In genomic region chr13:80873589-80873988, GRCh38 we compare ENCODE assay signal across 10 cellular contexts.
DNase-seq lines count a peak whose midpoint lies in the region; ATAC-seq and TF ChIP-seq lines count a peak whose summit lies in the region.
"Had no signal": no experiment of that assay in that cellular context is flagged by ENCODE, and none has a peak within 500 bp of the region (broad histone marks: within the 10 kb centered on the region; RNA-seq: fewer than 3 reads in every experiment).

No MANE protein-coding gene starts in this region.

- no peak for TF ChIP-seq POLR2A in stomach (IDR thresholded peaks at IDR 0.05)

- intact Hi-C loops in stomach (cut with DNase I; ENCODE audit: low total_unique reads), result no loop called here

- no peaks in the 10 kb centered on the region for H3K36me3 ChIP-seq in stomach

- no peak overlapping the region for H3K27ac ChIP-seq in stomach
- H3K27ac ChIP-seq: VCaP had no signal

- TF ChIP-seq CTCF in GM10266 (IDR thresholded peaks at IDR 0.05; ENCODE audit: control insufficient read depth, insufficient read depth, low read depth, missing control alignments), result no peak
- TF ChIP-seq CTCF in stomach (IDR thresholded peaks at IDR 0.05), result no peak

- no peaks in the 10 kb centered on the region for H3K9me3 ChIP-seq in stomach

- no peak for TF ChIP-seq EP300 in stomach (IDR thresholded peaks at IDR 0.05)

- 53 to 82% (median 68%) methylated on average over 1 of the region's 1 CpG for WGBS in stomach, 5 donors

- H3K4me1 ChIP-seq in stomach, result no peaks in the 10 kb centered on the region

- ATAC-seq in GM21423 (IDR thresholded peaks at IDR 0.05; ENCODE audit: unreplicated experiment), result peak; percentile 100
- ATAC-seq in HG03442 (IDR thresholded peaks at IDR 0.05; ENCODE audit: unreplicated experiment), result peak; percentile 96
- ATAC-seq: K562 had no signal

- no peak overlapping the region for H3K4me3 ChIP-seq in stomach
- H3K4me3 ChIP-seq: K562 had no signal

- no peaks in the 10 kb centered on the region for H3K27me3 ChIP-seq in stomach

- DNase-seq in GM10266 (ENCODE audit: extremely low spot score) (peak; percentile 15), astrocyte of the hippocampus (ENCODE audit: low read depth, low spot score) (peak; percentile 6), stomach (no peak), NCI-H526 treated with DMSO at 0.1 percent for 48 hours (lab: John Stamatoyannopoulos, UW) (no peak), DMS153 (lab: John Stamatoyannopoulos, UW) (no peak), amniotic stem cell (lab: John Stamatoyannopoulos, UW) (no peak)

Comparison
In these comparisons a context has a peak if more than half of its experiments do, and no peak if none do; other contexts are left out.
1. DNase-seq: peak in GM10266 (single experiment) and astrocyte of the hippocampus (single experiment); none in stomach (single experiment), NCI-H526 treated with DMSO at 0.1 percent for 48 hours (single experiment), DMS153 (single experiment) and amniotic stem cell (single experiment).